1 cellular context compared by ENCODE assay signal in the genomic region with DNA sequence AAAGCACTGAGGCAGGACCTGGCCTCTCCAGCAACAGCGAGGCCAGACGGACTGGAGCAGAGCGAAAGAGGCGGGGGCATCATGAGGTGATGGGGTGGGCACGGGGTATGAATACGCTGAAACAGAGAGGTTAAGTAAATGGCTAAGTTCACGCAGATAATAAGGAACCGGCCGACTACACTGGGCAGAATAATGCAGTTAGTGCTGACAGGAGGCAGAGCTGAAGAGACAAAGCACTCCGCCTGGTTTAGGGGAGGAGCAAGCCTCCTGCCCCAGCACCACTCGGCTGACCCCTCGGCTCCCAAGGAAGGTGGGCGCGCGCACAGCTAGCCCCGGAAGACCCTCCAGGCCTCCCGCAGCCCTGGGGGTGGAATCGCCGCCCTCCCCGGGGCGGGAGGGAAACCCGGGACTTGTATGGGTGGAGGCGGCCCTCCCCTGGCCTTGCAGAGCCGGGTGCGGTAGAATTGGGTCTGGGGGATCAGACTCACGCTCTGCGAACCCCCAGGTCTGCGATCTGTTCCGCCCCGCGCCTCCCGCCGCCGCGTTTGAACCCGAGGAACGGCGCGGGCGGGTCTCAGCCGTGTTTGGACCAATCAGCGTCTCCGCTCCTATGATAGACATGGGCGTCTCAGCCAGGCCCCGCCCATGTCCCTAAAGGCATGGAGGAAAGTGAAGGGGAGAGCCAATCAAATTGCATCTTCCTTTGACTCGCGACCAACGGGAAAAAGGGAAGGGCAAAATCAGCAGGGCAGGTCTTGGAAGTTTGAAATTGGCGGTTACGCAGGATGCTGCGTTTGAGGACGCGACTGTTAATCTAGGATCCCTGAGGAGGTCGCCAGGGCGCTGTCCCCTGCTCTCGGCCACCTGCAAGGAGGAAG.
TF ChIP-seq lines count a peak whose summit lies in the region.

Gene CIT, minus strand, starts transcription at position 560 of the 878 bp plus-strand sequence. CDS start 1,152 bp downstream, outside the sequence.

TF ChIP-seq in HepG2, 621 proteins besides CTCF, POLR2A, EP300 and RAD21 (continued from another document and continues in another):
- no peak for TF ChIP-seq MLXIP (CRISPR knock-in tag; IDR thresholded peaks at IDR 0.05; ENCODE audit: borderline replicate concordance)
- no peak for TF ChIP-seq SP1 (IDR thresholded peaks at IDR 0.05)
- peak; percentile 77 for TF ChIP-seq SP1 (CRISPR knock-in tag; IDR thresholded peaks at IDR 0.05)
- no peak for TF ChIP-seq TERF1 (CRISPR knock-in tag; IDR thresholded peaks at IDR 0.05)
- TF ChIP-seq ZNF569 (CRISPR knock-in tag; IDR thresholded peaks at IDR 0.05; ENCODE audit: borderline replicate concordance) = no peak
- no peak for TF ChIP-seq RCOR2 (CRISPR knock-in tag; IDR thresholded peaks at IDR 0.05)
- no peak for TF ChIP-seq MATR3 (CRISPR knock-in tag; IDR thresholded peaks at IDR 0.05)
- TF ChIP-seq ZFP36L2 (CRISPR knock-in tag; IDR thresholded peaks at IDR 0.05) = no peak
- TF ChIP-seq, protein P1, sequence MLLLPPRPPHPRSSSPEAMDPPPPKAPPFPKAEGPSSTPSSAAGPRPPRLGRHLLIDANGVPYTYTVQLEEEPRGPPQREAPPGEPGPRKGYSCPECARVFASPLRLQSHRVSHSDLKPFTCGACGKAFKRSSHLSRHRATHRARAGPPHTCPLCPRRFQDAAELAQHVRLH (CRISPR knock-in tag; IDR thresholded peaks at IDR 0.05; ENCODE audit: borderline replicate concordance, low read depth) = no peak
- no peak for TF ChIP-seq HOXD1 (CRISPR knock-in tag; IDR thresholded peaks at IDR 0.05)
- TF ChIP-seq ZNF891 (CRISPR knock-in tag; IDR thresholded peaks at IDR 0.05) = no peak
- TF ChIP-seq TCF7L2 (IDR thresholded peaks at IDR 0.05; ENCODE audit: low read depth, low read length) = no peak
- TF ChIP-seq, protein P2, sequence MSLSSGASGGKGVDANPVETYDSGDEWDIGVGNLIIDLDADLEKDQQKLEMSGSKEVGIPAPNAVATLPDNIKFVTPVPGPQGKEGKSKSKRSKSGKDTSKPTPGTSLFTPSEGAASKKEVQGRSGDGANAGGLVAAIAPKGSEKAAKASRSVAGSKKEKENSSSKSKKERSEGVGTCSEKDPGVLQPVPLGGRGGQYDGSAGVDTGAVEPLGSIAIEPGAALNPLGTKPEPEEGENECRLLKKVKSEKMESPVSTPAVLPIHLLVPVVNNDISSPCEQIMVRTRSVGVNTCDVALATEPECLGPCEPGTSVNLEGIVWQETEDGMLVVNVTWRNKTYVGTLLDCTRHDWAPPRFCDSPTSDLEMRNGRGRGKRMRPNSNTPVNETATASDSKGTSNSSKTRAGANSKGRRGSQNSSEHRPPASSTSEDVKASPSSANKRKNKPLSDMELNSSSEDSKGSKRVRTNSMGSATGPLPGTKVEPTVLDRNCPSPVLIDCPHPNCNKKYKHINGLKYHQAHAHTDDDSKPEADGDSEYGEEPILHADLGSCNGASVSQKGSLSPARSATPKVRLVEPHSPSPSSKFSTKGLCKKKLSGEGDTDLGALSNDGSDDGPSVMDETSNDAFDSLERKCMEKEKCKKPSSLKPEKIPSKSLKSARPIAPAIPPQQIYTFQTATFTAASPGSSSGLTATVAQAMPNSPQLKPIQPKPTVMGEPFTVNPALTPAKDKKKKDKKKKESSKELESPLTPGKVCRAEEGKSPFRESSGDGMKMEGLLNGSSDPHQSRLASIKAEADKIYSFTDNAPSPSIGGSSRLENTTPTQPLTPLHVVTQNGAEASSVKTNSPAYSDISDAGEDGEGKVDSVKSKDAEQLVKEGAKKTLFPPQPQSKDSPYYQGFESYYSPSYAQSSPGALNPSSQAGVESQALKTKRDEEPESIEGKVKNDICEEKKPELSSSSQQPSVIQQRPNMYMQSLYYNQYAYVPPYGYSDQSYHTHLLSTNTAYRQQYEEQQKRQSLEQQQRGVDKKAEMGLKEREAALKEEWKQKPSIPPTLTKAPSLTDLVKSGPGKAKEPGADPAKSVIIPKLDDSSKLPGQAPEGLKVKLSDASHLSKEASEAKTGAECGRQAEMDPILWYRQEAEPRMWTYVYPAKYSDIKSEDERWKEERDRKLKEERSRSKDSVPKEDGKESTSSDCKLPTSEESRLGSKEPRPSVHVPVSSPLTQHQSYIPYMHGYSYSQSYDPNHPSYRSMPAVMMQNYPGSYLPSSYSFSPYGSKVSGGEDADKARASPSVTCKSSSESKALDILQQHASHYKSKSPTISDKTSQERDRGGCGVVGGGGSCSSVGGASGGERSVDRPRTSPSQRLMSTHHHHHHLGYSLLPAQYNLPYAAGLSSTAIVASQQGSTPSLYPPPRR (CRISPR knock-in tag; IDR thresholded peaks at IDR 0.05; ENCODE audit: borderline replicate concordance) = no peak
- TF ChIP-seq ZMYM2 (CRISPR knock-in tag; IDR thresholded peaks at IDR 0.05) = no peak
- peak; percentile 54; the same call in 1 of the 2 replicates for TF ChIP-seq ZFY (CRISPR knock-in tag; IDR thresholded peaks at IDR 0.05)
- peak; percentile 63; the same call in 1 of the 2 replicates for TF ChIP-seq YEATS4 (CRISPR knock-in tag; IDR thresholded peaks at IDR 0.05; ENCODE audit: borderline replicate concordance)
- TF ChIP-seq SALL2 (CRISPR knock-in tag; IDR thresholded peaks at IDR 0.05) = no peak
- peak; percentile 59; the same call in 1 of the 2 replicates for TF ChIP-seq CREM (IDR thresholded peaks at IDR 0.05)
- TF ChIP-seq CREM (CRISPR knock-in tag; IDR thresholded peaks at IDR 0.05) = no peak
- no peak for TF ChIP-seq KLF12 (CRISPR knock-in tag; IDR thresholded peaks at IDR 0.05; ENCODE audit: borderline replicate concordance)
- no peak for TF ChIP-seq ZKSCAN1 (IDR thresholded peaks at IDR 0.05; ENCODE audit: low read length)
- TF ChIP-seq, protein P3, sequence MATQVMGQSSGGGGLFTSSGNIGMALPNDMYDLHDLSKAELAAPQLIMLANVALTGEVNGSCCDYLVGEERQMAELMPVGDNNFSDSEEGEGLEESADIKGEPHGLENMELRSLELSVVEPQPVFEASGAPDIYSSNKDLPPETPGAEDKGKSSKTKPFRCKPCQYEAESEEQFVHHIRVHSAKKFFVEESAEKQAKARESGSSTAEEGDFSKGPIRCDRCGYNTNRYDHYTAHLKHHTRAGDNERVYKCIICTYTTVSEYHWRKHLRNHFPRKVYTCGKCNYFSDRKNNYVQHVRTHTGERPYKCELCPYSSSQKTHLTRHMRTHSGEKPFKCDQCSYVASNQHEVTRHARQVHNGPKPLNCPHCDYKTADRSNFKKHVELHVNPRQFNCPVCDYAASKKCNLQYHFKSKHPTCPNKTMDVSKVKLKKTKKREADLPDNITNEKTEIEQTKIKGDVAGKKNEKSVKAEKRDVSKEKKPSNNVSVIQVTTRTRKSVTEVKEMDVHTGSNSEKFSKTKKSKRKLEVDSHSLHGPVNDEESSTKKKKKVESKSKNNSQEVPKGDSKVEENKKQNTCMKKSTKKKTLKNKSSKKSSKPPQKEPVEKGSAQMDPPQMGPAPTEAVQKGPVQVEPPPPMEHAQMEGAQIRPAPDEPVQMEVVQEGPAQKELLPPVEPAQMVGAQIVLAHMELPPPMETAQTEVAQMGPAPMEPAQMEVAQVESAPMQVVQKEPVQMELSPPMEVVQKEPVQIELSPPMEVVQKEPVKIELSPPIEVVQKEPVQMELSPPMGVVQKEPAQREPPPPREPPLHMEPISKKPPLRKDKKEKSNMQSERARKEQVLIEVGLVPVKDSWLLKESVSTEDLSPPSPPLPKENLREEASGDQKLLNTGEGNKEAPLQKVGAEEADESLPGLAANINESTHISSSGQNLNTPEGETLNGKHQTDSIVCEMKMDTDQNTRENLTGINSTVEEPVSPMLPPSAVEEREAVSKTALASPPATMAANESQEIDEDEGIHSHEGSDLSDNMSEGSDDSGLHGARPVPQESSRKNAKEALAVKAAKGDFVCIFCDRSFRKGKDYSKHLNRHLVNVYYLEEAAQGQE (IDR thresholded peaks at IDR 0.05; ENCODE audit: borderline replicate concordance in 1 of 2, low read depth in 1 of 2, low read length in 2 of 2) = no peak
- no peak for TF ChIP-seq HOXA7 (CRISPR knock-in tag; IDR thresholded peaks at IDR 0.05)
- TF ChIP-seq XRCC5 (optimal IDR thresholded peaks at IDR 0.05; ENCODE audit: low read length) = no peak
- no peak for TF ChIP-seq CEBPG (CRISPR knock-in tag; IDR thresholded peaks at IDR 0.05)
- TF ChIP-seq HES4 (CRISPR knock-in tag; IDR thresholded peaks at IDR 0.05; ENCODE audit: borderline replicate concordance) = no peak
- no peak for TF ChIP-seq GPN1 (CRISPR knock-in tag; IDR thresholded peaks at IDR 0.05; ENCODE audit: borderline replicate concordance)
- TF ChIP-seq PITX1 (CRISPR knock-in tag; IDR thresholded peaks at IDR 0.05) = no peak
- no peak for TF ChIP-seq KLF15 (CRISPR knock-in tag; IDR thresholded peaks at IDR 0.05; ENCODE audit: borderline replicate concordance)
- TF ChIP-seq DNMT3B (CRISPR knock-in tag; conservative IDR thresholded peaks at IDR 0.05) = no peak
- TF ChIP-seq, protein P4, sequence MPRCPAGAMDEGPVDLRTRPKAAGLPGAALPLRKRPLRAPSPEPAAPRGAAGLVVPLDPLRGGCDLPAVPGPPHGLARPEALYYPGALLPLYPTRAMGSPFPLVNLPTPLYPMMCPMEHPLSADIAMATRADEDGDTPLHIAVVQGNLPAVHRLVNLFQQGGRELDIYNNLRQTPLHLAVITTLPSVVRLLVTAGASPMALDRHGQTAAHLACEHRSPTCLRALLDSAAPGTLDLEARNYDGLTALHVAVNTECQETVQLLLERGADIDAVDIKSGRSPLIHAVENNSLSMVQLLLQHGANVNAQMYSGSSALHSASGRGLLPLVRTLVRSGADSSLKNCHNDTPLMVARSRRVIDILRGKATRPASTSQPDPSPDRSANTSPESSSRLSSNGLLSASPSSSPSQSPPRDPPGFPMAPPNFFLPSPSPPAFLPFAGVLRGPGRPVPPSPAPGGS (CRISPR knock-in tag; IDR thresholded peaks at IDR 0.05) = no peak
- TF ChIP-seq SRSF9 (IDR thresholded peaks at IDR 0.05; ENCODE audit: borderline replicate concordance, insufficient read depth, low read depth, low read length, poor library complexity, severe bottlenecking) = no peak
- TF ChIP-seq SP2 (CRISPR knock-in tag; IDR thresholded peaks at IDR 0.05) = peak; percentile 94
- no peak for TF ChIP-seq ZNF782 (CRISPR knock-in tag; IDR thresholded peaks at IDR 0.05; ENCODE audit: borderline replicate concordance)
- TF ChIP-seq, protein P5, sequence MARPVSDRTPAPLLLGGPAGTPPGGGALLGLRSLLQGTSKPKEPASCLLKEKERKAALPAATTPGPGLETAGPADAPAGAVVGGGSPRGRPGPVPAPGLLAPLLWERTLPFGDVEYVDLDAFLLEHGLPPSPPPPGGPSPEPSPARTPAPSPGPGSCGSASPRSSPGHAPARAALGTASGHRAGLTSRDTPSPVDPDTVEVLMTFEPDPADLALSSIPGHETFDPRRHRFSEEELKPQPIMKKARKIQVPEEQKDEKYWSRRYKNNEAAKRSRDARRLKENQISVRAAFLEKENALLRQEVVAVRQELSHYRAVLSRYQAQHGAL (CRISPR knock-in tag; IDR thresholded peaks at IDR 0.05; ENCODE audit: not compliant biosample characterization) = no peak
- no peak for TF ChIP-seq HCFC1 (IDR thresholded peaks at IDR 0.05; ENCODE audit: low read depth, low read length)
- peak; percentile 86 for TF ChIP-seq CSRNP1 (CRISPR knock-in tag; IDR thresholded peaks at IDR 0.05)
- TF ChIP-seq ZNF20 (CRISPR knock-in tag; IDR thresholded peaks at IDR 0.05) = no peak
- no peak for TF ChIP-seq ZNF432 (CRISPR knock-in tag; IDR thresholded peaks at IDR 0.05; ENCODE audit: borderline replicate concordance)
- peak; percentile 91 for TF ChIP-seq SIN3B (IDR thresholded peaks at IDR 0.05; ENCODE audit: low read length)
- no peak for TF ChIP-seq HINFP (CRISPR knock-in tag; IDR thresholded peaks at IDR 0.05; ENCODE audit: low read depth)
- TF ChIP-seq HIVEP1 (CRISPR knock-in tag; IDR thresholded peaks at IDR 0.05) = no peak
